2 cellular contexts compared by ENCODE assay signal in genomic region chr18:67701-68100, GRCh38.
A peak's percentile ranks its signal among the peaks of the same experiment; 100 is the strongest.
TF ChIP-seq lines count a peak whose summit lies in the region.
"Not testable (repeated sequence)": the region's sequence is repeated elsewhere in the genome, so short reads cannot be mapped to it uniquely, and the experiment has no call there.

No MANE protein-coding gene starts in this region.

TF ChIP-seq in K562, 482 proteins besides CTCF, POLR2A, EP300 and RAD21:
- TF ChIP-seq TFE3 (CRISPR knock-in tag; IDR thresholded peaks at IDR 0.05) = peak; percentile 67

TF ChIP-seq in HepG2, 621 proteins besides CTCF, POLR2A, EP300 and RAD21:
- TF ChIP-seq CREB1 (IDR thresholded peaks at IDR 0.05) = 0 out of 2 replicates have a peak, but pooled peaks have one; percentile 15
- not testable (repeated sequence) for TF ChIP-seq CREB1 (CRISPR knock-in tag; IDR thresholded peaks at IDR 0.05)
